1 cellular context compared by ENCODE assay signal in the genomic region with DNA sequence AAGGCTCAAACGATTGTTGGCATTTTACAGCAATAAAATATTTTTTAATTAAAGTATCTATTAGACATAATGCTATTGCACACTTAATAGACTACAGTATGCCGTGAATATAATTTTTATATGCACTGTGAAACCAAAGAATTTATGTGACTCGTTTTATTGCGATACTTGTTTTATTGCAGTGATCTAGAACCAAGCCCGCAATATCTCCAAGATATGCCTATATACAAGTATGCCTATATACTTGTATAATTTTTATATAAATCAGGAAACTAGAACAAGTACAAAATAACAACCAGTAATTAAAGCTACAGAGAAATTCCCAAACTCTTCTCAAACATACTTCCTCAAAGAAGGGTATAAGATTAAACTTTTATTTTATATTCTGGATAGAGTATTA.
TF ChIP-seq lines count a peak whose summit lies in the region.

No MANE protein-coding gene starts in this region.

TF ChIP-seq in A549, 52 proteins besides CTCF, POLR2A, EP300 and RAD21 (continued from another document):
- TF ChIP-seq, protein P1, sequence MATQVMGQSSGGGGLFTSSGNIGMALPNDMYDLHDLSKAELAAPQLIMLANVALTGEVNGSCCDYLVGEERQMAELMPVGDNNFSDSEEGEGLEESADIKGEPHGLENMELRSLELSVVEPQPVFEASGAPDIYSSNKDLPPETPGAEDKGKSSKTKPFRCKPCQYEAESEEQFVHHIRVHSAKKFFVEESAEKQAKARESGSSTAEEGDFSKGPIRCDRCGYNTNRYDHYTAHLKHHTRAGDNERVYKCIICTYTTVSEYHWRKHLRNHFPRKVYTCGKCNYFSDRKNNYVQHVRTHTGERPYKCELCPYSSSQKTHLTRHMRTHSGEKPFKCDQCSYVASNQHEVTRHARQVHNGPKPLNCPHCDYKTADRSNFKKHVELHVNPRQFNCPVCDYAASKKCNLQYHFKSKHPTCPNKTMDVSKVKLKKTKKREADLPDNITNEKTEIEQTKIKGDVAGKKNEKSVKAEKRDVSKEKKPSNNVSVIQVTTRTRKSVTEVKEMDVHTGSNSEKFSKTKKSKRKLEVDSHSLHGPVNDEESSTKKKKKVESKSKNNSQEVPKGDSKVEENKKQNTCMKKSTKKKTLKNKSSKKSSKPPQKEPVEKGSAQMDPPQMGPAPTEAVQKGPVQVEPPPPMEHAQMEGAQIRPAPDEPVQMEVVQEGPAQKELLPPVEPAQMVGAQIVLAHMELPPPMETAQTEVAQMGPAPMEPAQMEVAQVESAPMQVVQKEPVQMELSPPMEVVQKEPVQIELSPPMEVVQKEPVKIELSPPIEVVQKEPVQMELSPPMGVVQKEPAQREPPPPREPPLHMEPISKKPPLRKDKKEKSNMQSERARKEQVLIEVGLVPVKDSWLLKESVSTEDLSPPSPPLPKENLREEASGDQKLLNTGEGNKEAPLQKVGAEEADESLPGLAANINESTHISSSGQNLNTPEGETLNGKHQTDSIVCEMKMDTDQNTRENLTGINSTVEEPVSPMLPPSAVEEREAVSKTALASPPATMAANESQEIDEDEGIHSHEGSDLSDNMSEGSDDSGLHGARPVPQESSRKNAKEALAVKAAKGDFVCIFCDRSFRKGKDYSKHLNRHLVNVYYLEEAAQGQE (IDR thresholded peaks at IDR 0.05), result no peak
TF ChIP-seq in A549: peak in this region for 0.
